ENCODE assay signal across 10 cellular contexts in the genomic region with DNA sequence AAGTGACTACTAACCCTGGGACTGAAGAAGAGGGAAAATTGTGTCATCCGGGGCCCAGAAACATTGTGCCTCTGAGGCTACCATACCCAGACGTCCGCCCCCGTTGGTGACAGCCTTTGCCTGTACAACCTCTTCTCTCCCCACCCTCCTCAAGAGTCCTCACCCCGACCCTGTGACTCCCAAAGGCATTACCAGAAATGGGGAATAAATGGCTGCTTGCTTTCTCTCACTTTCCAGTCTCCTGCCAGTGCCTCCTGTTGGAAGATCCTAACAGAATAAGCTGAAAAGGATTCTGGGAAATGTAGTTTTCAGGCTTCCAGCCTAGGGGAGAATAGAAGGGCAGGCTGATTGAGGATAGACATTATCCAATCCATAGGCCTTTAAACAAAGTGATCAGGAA. TPM values are rescaled to one million over a fixed set of nuclear protein-coding genes. Genes with fewer than 3 reads are reported as not detected.
A peak's percentile ranks its signal among the peaks of the same experiment; 100 is the strongest.
DNase-seq lines count a peak whose midpoint lies in the region; ATAC-seq, FAIRE-seq and TF ChIP-seq lines count a peak whose summit lies in the region.
"Had no signal": no experiment of that assay in that cellular context is flagged by ENCODE, and none has a peak within 500 bp of the region (broad histone marks: within the 10 kb centered on the region; RNA-seq: fewer than 3 reads in every experiment).

No MANE protein-coding gene starts in this region.

- H3K4me1 ChIP-seq in Karpas-422 (ENCODE audit: low read length) (peaks cover 5% of the 10 kb centered on the region), mesendoderm (ENCODE audit: control insufficient read depth, low read depth, low read length) (no peaks in the 10 kb centered on the region)
- H3K4me1 ChIP-seq: SJSA1 had no signal

- FAIRE-seq in GM12891 (lab: Jason Lieb, UNC), result no peak

- H3K9ac ChIP-seq in Karpas-422 (ENCODE audit: low read length) (peak overlapping the region; percentile 54), mesendoderm (ENCODE audit: low read length) (peak overlapping the region; percentile 1)

- H3K79me2 ChIP-seq in Karpas-422 (ENCODE audit: low read length) (no peaks in the 10 kb centered on the region), mesendoderm (ENCODE audit: control insufficient read depth, insufficient read depth, low read length) (no peaks in the 10 kb centered on the region)

- peak overlapping the region; percentile 65 for H3K56ac ChIP-seq in mesendoderm (ENCODE audit: low read length)

- H2BK120ac ChIP-seq in mesendoderm (ENCODE audit: low read depth, low read length), result no peak overlapping the region

- H3K9me3 ChIP-seq in Karpas-422 (ENCODE audit: low read length), result no peaks in the 10 kb centered on the region
- H3K9me3 ChIP-seq: SJSA1 had no signal

- H3K27ac ChIP-seq in C4-2B (no peak overlapping the region), Karpas-422 (ENCODE audit: low read length) (no peak overlapping the region), mesendoderm (ENCODE audit: low read depth, low read length) (no peak overlapping the region)
- H3K27ac ChIP-seq: SJSA1 had no signal

- no peak overlapping the region for H4K5ac ChIP-seq in mesendoderm (ENCODE audit: low read length)

- peak overlapping the region; percentile 72; the same call in 1 of the 2 replicates for H2AFZ ChIP-seq in Karpas-422 (ENCODE audit: low read length)

- H3K18ac ChIP-seq in mesendoderm (ENCODE audit: low read length), result no peak overlapping the region

- peak overlapping the region; percentile 69 for H3K4me2 ChIP-seq in Karpas-422 (ENCODE audit: low read depth, low read length, poor library complexity, severe bottlenecking)
- H3K4me2 ChIP-seq in mesendoderm (ENCODE audit: low read length), result peak overlapping the region; percentile 9

- ATAC-seq in HG03039 (IDR thresholded peaks at IDR 0.05; ENCODE audit: unreplicated experiment) (no peak), HG03280 (IDR thresholded peaks at IDR 0.05; ENCODE audit: unreplicated experiment) (no peak), GM19463 (IDR thresholded peaks at IDR 0.05; ENCODE audit: unreplicated experiment) (no peak)

- no peak for TF ChIP-seq POLR2A in GM12891 (IDR thresholded peaks at IDR 0.05; ENCODE audit: low read depth, low read length)

- no peaks in the 10 kb centered on the region for H3K79me1 ChIP-seq in mesendoderm (ENCODE audit: low read length)

- H3K9me2 ChIP-seq in Karpas-422 (replicated peaks; ENCODE audit: insufficient read depth, low read length), result no peaks in the 10 kb centered on the region

- H3K4ac ChIP-seq in mesendoderm (ENCODE audit: low read depth, low read length), result peak overlapping the region; percentile 12

- no peak overlapping the region for H2AK5ac ChIP-seq in mesendoderm (ENCODE audit: low read length)

- no peak overlapping the region for H2BK15ac ChIP-seq in mesendoderm (replicated peaks; ENCODE audit: low read depth)

- no peak overlapping the region for H2BK5ac ChIP-seq in mesendoderm (ENCODE audit: low read length)

- H3K36me3 ChIP-seq in Karpas-422 (ENCODE audit: insufficient read depth, low read length), result no peaks in the 10 kb centered on the region
- no peaks in the 10 kb centered on the region for H3K36me3 ChIP-seq in mesendoderm (ENCODE audit: control insufficient read depth, insufficient read depth, low read length)
- H3K36me3 ChIP-seq: SJSA1 had no signal

- no peaks in the 10 kb centered on the region for H3K27me3 ChIP-seq in Karpas-422 (ENCODE audit: low read length)
- H3K27me3 ChIP-seq in mesendoderm (ENCODE audit: insufficient read depth, low read length, poor library complexity), result no peaks in the 10 kb centered on the region

- H3K4me3 ChIP-seq in Karpas-422 (ENCODE audit: low read length), result peak overlapping the region; percentile 61
- peak overlapping the region in 1 of 2 donors; percentile 25 for H3K4me3 ChIP-seq in cardiac fibroblast (replicated peaks in 1 of 2; ENCODE audit: low read depth in 2 of 2, low read length in 2 of 2)
- no peak overlapping the region for H3K4me3 ChIP-seq in mesendoderm (ENCODE audit: low read length)
- H3K4me3 ChIP-seq: SJSA1 had no signal

- no peak overlapping the region for H4K8ac ChIP-seq in mesendoderm (ENCODE audit: low read depth, low read length)

- TF ChIP-seq CTCF in C4-2B (conservative IDR thresholded peaks at IDR 0.05), result peak; percentile 14; the same call in 1 of the 2 replicates
- peak; percentile 12 for TF ChIP-seq CTCF in cardiac fibroblast (IDR thresholded peaks at IDR 0.05; ENCODE audit: low read depth, low read length)

- H3K23ac ChIP-seq in mesendoderm (ENCODE audit: low read length), result no peak overlapping the region

- no peaks in the 10 kb centered on the region for H4K20me1 ChIP-seq in Karpas-422 (ENCODE audit: insufficient read depth, low read depth, low read length)

- WGBS in mesendoderm (ENCODE audit: extremely low coverage, insufficient coverage, low lambda C conversion rate), result no CpG with 5 or more reads among the region's 5 CpGs

- peak; percentile 58 for DNase-seq in Karpas-422
- DNase-seq in cardiac fibroblast (ENCODE audit: low read depth in 2 of 2), result peak; percentile 18 to 30
- DNase-seq in mesendoderm, result peak; percentile 90
- DNase-seq in GM12891 (ENCODE audit: insufficient read length, low spot score), result no peak
- DNase-seq: activated naive CD8-positive, alpha-beta T cell treated with anti-CD3 and anti-CD28 coated beads, Interleukin-2, amount 10 ng/mL, durations not matched to agents 7 days and 5 days had no signal

TF ChIP-seq in GM12891, 5 proteins besides CTCF, POLR2A, EP300 and RAD21:
- TF ChIP-seq TAF1 (IDR thresholded peaks at IDR 0.05; ENCODE audit: low read depth, low read length), result no peak
- TF ChIP-seq PAX5 (IDR thresholded peaks at IDR 0.05; ENCODE audit: insufficient read depth, low read length, severe bottlenecking), result no peak
- no peak for TF ChIP-seq POLR2AphosphoS5 (IDR thresholded peaks at IDR 0.05; ENCODE audit: low read depth, low read length)
- no peak for TF ChIP-seq SPI1 (IDR thresholded peaks at IDR 0.05; ENCODE audit: low read depth, low read length)
- no peak for TF ChIP-seq POU2F2 (IDR thresholded peaks at IDR 0.05; ENCODE audit: low read depth, low read length)

RNA-seq across cellular contexts. Expression of a gene that starts 30.8 kb away (rescaled TPM):
- 143 and 204 TPM in 2 replicates for total RNA-seq in Karpas-422 (2014; rRNA removed; shearing (Covaris generic); ENCODE audit: low replicate concordance)
- 31.3 TPM for polyA plus RNA-seq in mesendoderm (2013, experiment 1 of 2)
- polyA plus RNA-seq in mesendoderm (2013, experiment 2 of 2), result 32.8 TPM
- 48.5 TPM for polyA plus RNA-seq in GM12891 (2012; ENCODE audit: low read depth, missing spikeins)
